8 cellular contexts compared by ENCODE assay signal in genomic region chr2:216108310-216108966, GRCh38. TPM values are rescaled to one million over a fixed set of nuclear protein-coding genes. Genes with fewer than 3 reads are reported as not detected.
DNase-seq lines count a peak whose midpoint lies in the region; ATAC-seq lines count a peak whose summit lies in the region.

No MANE protein-coding gene starts in this region.

- peak overlapping the region; percentile 99 for H3K4me3 Mint-ChIP-seq in activated CD8-positive, alpha-beta memory T cell treated with anti-CD3 and anti-CD28 coated beads, Interleukin-2, amount 10 ng/mL, durations not matched to agents 7 days and 5 days
- H3K4me3 Mint-ChIP-seq in activated T-helper 1 cell treated with anti-CD3 and anti-CD28 coated beads, Interleukin-12 subunit alpha, Interleukin-12 subunit beta, Interleukin-2, Interleukin-4 antibody, amounts not matched to agents 30 ng/mL and 10 ng/mL and 1 ng/mL, durations not matched to agents 14 hours and 24 hours and 36 hours, result peak overlapping the region; percentile 73

- no peak overlapping the region for H3K27ac ChIP-seq in thymus (ENCODE audit: low read depth)

- peak overlapping the region; percentile 99 for H3K27ac Mint-ChIP-seq in activated CD8-positive, alpha-beta memory T cell treated with anti-CD3 and anti-CD28 coated beads, Interleukin-2, amount 10 ng/mL, durations not matched to agents 7 days and 5 days
- H3K27ac Mint-ChIP-seq in activated T-helper 1 cell treated with anti-CD3 and anti-CD28 coated beads, Interleukin-12 subunit alpha, Interleukin-12 subunit beta, Interleukin-2, Interleukin-4 antibody, amounts not matched to agents 30 ng/mL and 10 ng/mL and 1 ng/mL, durations not matched to agents 14 hours and 24 hours and 36 hours, result peak overlapping the region; percentile 98

- H3K9me3 ChIP-seq in thymus (ENCODE audit: control insufficient read depth), result no peaks in the 10 kb centered on the region

- ATAC-seq in activated CD8-positive, alpha-beta memory T cell treated with anti-CD3 and anti-CD28 coated beads, Interleukin-2, amount 10 ng/mL, durations not matched to agents 7 days and 5 days, result no peak

- peaks cover 7% of the 10 kb centered on the region for H3K36me3 ChIP-seq in thymus (ENCODE audit: control insufficient read depth, insufficient read depth)

- CTCF ChIA-PET in activated CD8-positive, alpha-beta memory T cell treated with anti-CD3 and anti-CD28 coated beads, Interleukin-2, amount 10 ng/mL, durations not matched to agents 7 days and 5 days (lab: Charles Lee), result interaction anchor here (1.3 to 3.4 kb wide), 13 partner anchors 11 to 76 kb away, joined by 3 to 28 read pairs (median 9); partner anchors contain the start of genes PECR and TMEM169

- peaks cover 48% of the 10 kb centered on the region for H3K4me1 Mint-ChIP-seq in activated CD8-positive, alpha-beta memory T cell treated with anti-CD3 and anti-CD28 coated beads, Interleukin-2, amount 10 ng/mL, durations not matched to agents 7 days and 5 days
- peaks cover 40% of the 10 kb centered on the region for H3K4me1 Mint-ChIP-seq in activated T-helper 1 cell treated with anti-CD3 and anti-CD28 coated beads, Interleukin-12 subunit alpha, Interleukin-12 subunit beta, Interleukin-2, Interleukin-4 antibody, amounts not matched to agents 30 ng/mL and 10 ng/mL and 1 ng/mL, durations not matched to agents 14 hours and 24 hours and 36 hours (ENCODE audit: low read depth)

- no peaks in the 10 kb centered on the region for H3K9me3 Mint-ChIP-seq in activated CD8-positive, alpha-beta memory T cell treated with anti-CD3 and anti-CD28 coated beads, Interleukin-2, amount 10 ng/mL, durations not matched to agents 7 days and 5 days (ENCODE audit: low read depth)
- no peaks in the 10 kb centered on the region for H3K9me3 Mint-ChIP-seq in activated T-helper 1 cell treated with anti-CD3 and anti-CD28 coated beads, Interleukin-12 subunit alpha, Interleukin-12 subunit beta, Interleukin-2, Interleukin-4 antibody, amounts not matched to agents 30 ng/mL and 10 ng/mL and 1 ng/mL, durations not matched to agents 14 hours and 24 hours and 36 hours

- H3K27me3 ChIP-seq in thymus (ENCODE audit: control insufficient read depth, insufficient read depth), result no peaks in the 10 kb centered on the region

- intact Hi-C loops in activated T-helper 1 cell treated with anti-CD3 and anti-CD28 coated beads, Interleukin-12 subunit alpha, Interleukin-12 subunit beta, Interleukin-2, Interleukin-4 antibody, amounts not matched to agents 30 ng/mL and 10 ng/mL and 1 ng/mL, durations not matched to agents 14 hours and 24 hours and 36 hours (cut with micrococcal nuclease), result no loop called here

- H3K4me3 ChIP-seq in thymus (ENCODE audit: low read length), result peak overlapping the region; percentile 60

- H3K4me1 ChIP-seq in thymus (ENCODE audit: control insufficient read depth, insufficient read depth, low read length), result peaks cover 10% of the 10 kb centered on the region

- WGBS in thymus, result 72% methylated on average over 6 of the region's 6 CpGs

- peaks cover 35% of the 10 kb centered on the region for H3K36me3 Mint-ChIP-seq in activated CD8-positive, alpha-beta memory T cell treated with anti-CD3 and anti-CD28 coated beads, Interleukin-2, amount 10 ng/mL, durations not matched to agents 7 days and 5 days
- peaks cover 36% of the 10 kb centered on the region for H3K36me3 Mint-ChIP-seq in activated T-helper 1 cell treated with anti-CD3 and anti-CD28 coated beads, Interleukin-12 subunit alpha, Interleukin-12 subunit beta, Interleukin-2, Interleukin-4 antibody, amounts not matched to agents 30 ng/mL and 10 ng/mL and 1 ng/mL, durations not matched to agents 14 hours and 24 hours and 36 hours (ENCODE audit: low read depth)

- H3K27me3 Mint-ChIP-seq in activated CD8-positive, alpha-beta memory T cell treated with anti-CD3 and anti-CD28 coated beads, Interleukin-2, amount 10 ng/mL, durations not matched to agents 7 days and 5 days, result peaks cover 3% of the 10 kb centered on the region
- H3K27me3 Mint-ChIP-seq in activated T-helper 1 cell treated with anti-CD3 and anti-CD28 coated beads, Interleukin-12 subunit alpha, Interleukin-12 subunit beta, Interleukin-2, Interleukin-4 antibody, amounts not matched to agents 30 ng/mL and 10 ng/mL and 1 ng/mL, durations not matched to agents 14 hours and 24 hours and 36 hours (ENCODE audit: insufficient read depth), result no peaks in the 10 kb centered on the region

- DNase-seq in activated CD8-positive, alpha-beta memory T cell treated with anti-CD3 and anti-CD28 coated beads, Interleukin-2, amount 10 ng/mL, durations not matched to agents 7 days and 5 days, result no peak
- DNase-seq in activated CD8-positive, alpha-beta memory T cell treated with anti-CD3 and anti-CD28 coated beads, Interleukin-2, amount 50 U/mL, for 4 hours, result no peak
- DNase-seq in activated T-helper 1 cell treated with anti-CD3 and anti-CD28 coated beads, Interleukin-12 subunit alpha, Interleukin-12 subunit beta, Interleukin-2, Interleukin-4 antibody, amounts not matched to agents 30 ng/mL and 10 ng/mL and 1 ng/mL, durations not matched to agents 14 hours and 24 hours and 36 hours (ENCODE audit: low spot score), result no peak
- peak; percentile 68 for DNase-seq in islet precursor cell
- no peak for DNase-seq in AG20443 (ENCODE audit: low spot score)
- DNase-seq in KG1 (lab: John Stamatoyannopoulos, UW), result no peak
- DNase-seq in activated CD8-positive, alpha-beta memory T cell treated with anti-CD3 and anti-CD28 coated beads for 24 hours, result no peak

RNA-seq across cellular contexts. Expression of gene XRCC5, which starts 0.7 kb away (rescaled TPM):
- 100 to 1,000 TPM; 307 to 424 TPM for total RNA-seq in activated CD8-positive, alpha-beta memory T cell treated with anti-CD3 and anti-CD28 coated beads, Interleukin-2, amount 10 ng/mL, durations not matched to agents 7 days and 5 days
- 430 and 484 TPM in 2 replicates for total RNA-seq in activated T-helper 1 cell treated with anti-CD3 and anti-CD28 coated beads, Interleukin-12 subunit alpha, Interleukin-12 subunit beta, Interleukin-2, Interleukin-4 antibody, amounts not matched to agents 30 ng/mL and 10 ng/mL and 1 ng/mL, durations not matched to agents 14 hours and 24 hours and 36 hours
- polyA plus RNA-seq in thymus, result 113 TPM

RNA-seq across cellular contexts. Expression of gene TMEM169, which starts 26.7 kb away (rescaled TPM):
- 1 to 10 TPM in 1 of 2 experiments, under 1 TPM in 1; 0.75 to 1.1 TPM for total RNA-seq in activated CD8-positive, alpha-beta memory T cell treated with anti-CD3 and anti-CD28 coated beads, Interleukin-2, amount 10 ng/mL, durations not matched to agents 7 days and 5 days
- total RNA-seq in activated T-helper 1 cell treated with anti-CD3 and anti-CD28 coated beads, Interleukin-12 subunit alpha, Interleukin-12 subunit beta, Interleukin-2, Interleukin-4 antibody, amounts not matched to agents 30 ng/mL and 10 ng/mL and 1 ng/mL, durations not matched to agents 14 hours and 24 hours and 36 hours, result 0.93 and 2.2 TPM in 2 replicates
- 1.0 TPM for polyA plus RNA-seq in thymus

RNA-seq across cellular contexts. Expression of gene PECR, which starts 26.8 kb away (rescaled TPM):
- total RNA-seq in activated CD8-positive, alpha-beta memory T cell treated with anti-CD3 and anti-CD28 coated beads, Interleukin-2, amount 10 ng/mL, durations not matched to agents 7 days and 5 days, result 10 to 100 TPM; 21.6 to 31.9 TPM
- 14.0 and 17.6 TPM in 2 replicates for total RNA-seq in activated T-helper 1 cell treated with anti-CD3 and anti-CD28 coated beads, Interleukin-12 subunit alpha, Interleukin-12 subunit beta, Interleukin-2, Interleukin-4 antibody, amounts not matched to agents 30 ng/mL and 10 ng/mL and 1 ng/mL, durations not matched to agents 14 hours and 24 hours and 36 hours
- polyA plus RNA-seq in thymus, result 5.7 TPM
